17 cellular contexts compared by ENCODE assay signal in genomic region chr2:48209214-48209885, GRCh38.
A peak's percentile ranks its signal among the peaks of the same experiment; 100 is the strongest.
DNase-seq lines count a peak whose midpoint lies in the region; ATAC-seq, FAIRE-seq and TF ChIP-seq lines count a peak whose summit lies in the region.
"Had no signal": no experiment of that assay in that cellular context is flagged by ENCODE, and none has a peak within 500 bp of the region (broad histone marks: within the 10 kb centered on the region; RNA-seq: fewer than 3 reads in every experiment).

No MANE protein-coding gene starts in this region.

- no peak overlapping the region for H3K4me3 Mint-ChIP-seq in WTC11
- H3K4me3 Mint-ChIP-seq: stimulated activated naive CD8-positive, alpha-beta T cell treated with anti-CD3 and anti-CD28 coated beads, Interleukin-15, Interleukin-2, amounts not matched to agents 100 ng/mL and 50 ng/mL, for 24 hours had no signal

- peaks cover 41% of the 10 kb centered on the region for H3K4me1 Mint-ChIP-seq in WTC11

- H3K56ac ChIP-seq in H1 (replicated peaks; ENCODE audit: insufficient read length, low read depth, low read length) = no peak overlapping the region

- peak; percentile 27 for DNase-seq in Daoy (ENCODE audit: low read depth)
- DNase-seq in M059J (ENCODE audit: low read depth) = peak; percentile 36
- no peak for DNase-seq in H1 (ENCODE audit: low read depth in 1 of 2, low spot score in 2 of 2)
- DNase-seq in neuronal stem cell (ENCODE audit: low spot score) = no peak
- DNase-seq in WTC11 (ENCODE audit: low spot score) = no peak
- DNase-seq in activated CD8-positive, alpha-beta memory T cell treated with anti-CD3 and anti-CD28 coated beads, Interleukin-2, amount 50 U/mL, for 48 hours = no peak
- no peak for DNase-seq in Peyer's patch
- DNase-seq in NCI-H2196 (lab: John Stamatoyannopoulos, UW; ENCODE audit: unreplicated experiment) = no peak
- DNase-seq: activated effector memory CD4-positive, alpha-beta T cell treated with anti-CD3 and anti-CD28 coated beads, Interleukin-2, amount 50 U/mL, for 16 hours; cerebellar nuclear complex; left cardiac atrium; NCI-H510A treated with DMSO at 0.1 percent for 48 hours; nucleus accumbens; stimulated activated CD4-positive, alpha-beta T cell treated with anti-CD3 and anti-CD28 coated beads, Interleukin-2, amount 100 ng/mL, for 48 hours had no signal

- H3K4me1 ChIP-seq in H1 (replicated peaks in 1 of 4; ENCODE audit: control insufficient read depth in 3 of 4, insufficient read depth in 4 of 4, low read length in 3 of 4) = peaks cover 3 to 18% (median 11%) of the 10 kb centered on the region in 4 experiments; a peak in 5 of 7 replicates
- peaks cover 0 to 8% of the 10 kb centered on the region in 2 donors for H3K4me1 ChIP-seq in neuronal stem cell (ENCODE audit: control insufficient read depth in 2 of 2, insufficient read depth in 1 of 2, low read depth in 1 of 2, low read length in 2 of 2)
- no peaks in the 10 kb centered on the region for H3K4me1 ChIP-seq in Peyer's patch

- H2BK120ac ChIP-seq in H1 (replicated peaks; ENCODE audit: low read depth, low read length) (no peak overlapping the region), neuronal stem cell (ENCODE audit: low read depth, low read length) (no peak overlapping the region)

- H3K27me3 ChIP-seq in H1 (replicated peaks in 1 of 4; ENCODE audit: control insufficient read depth in 3 of 4, extremely low read depth in 1 of 4, insufficient read depth in 3 of 4, low read length in 3 of 4) = no peaks in the 10 kb centered on the region
- H3K27me3 ChIP-seq in neuronal stem cell (ENCODE audit: control insufficient read depth in 3 of 3, insufficient read depth in 3 of 3, low read depth in 1 of 3, low read length in 3 of 3) = peaks cover 0 to 2% (median 0%) of the 10 kb centered on the region in 3 experiments
- H3K27me3 ChIP-seq in Peyer's patch = no peaks in the 10 kb centered on the region
- H3K27me3 ChIP-seq: gastroesophageal sphincter had no signal

- no peak overlapping the region for H3K27ac Mint-ChIP-seq in WTC11
- H3K27ac Mint-ChIP-seq: stimulated activated naive CD8-positive, alpha-beta T cell treated with anti-CD3 and anti-CD28 coated beads, Interleukin-15, Interleukin-2, amounts not matched to agents 100 ng/mL and 50 ng/mL, for 24 hours had no signal

- CTCF ChIA-PET in H1 (lab: Charles Lee; ENCODE audit: partially characterized antibody) = interaction anchor here (1.0 to 1.2 kb wide), 3 partner anchors 11 to 351 kb away, joined by 3 to 5 read pairs (median 4); no protein-coding TSS in a partner anchor
- CTCF ChIA-PET in WTC11 (lab: Charles Lee) = no interaction called here

- no peak for ATAC-seq in WTC11
- ATAC-seq: activated CD4-positive, CD25-positive, alpha-beta regulatory T cell treated with anti-CD3 and anti-CD28 coated beads, Interleukin-2, amount 50 U/mL, for 24 hours; gastroesophageal sphincter had no signal

- H3K79me2 ChIP-seq in H1 (ENCODE audit: control insufficient read depth in 1 of 2, insufficient read depth in 2 of 2, low read length in 2 of 2) = no peaks in the 10 kb centered on the region

- peaks cover 2% of the 10 kb centered on the region for H3K23me2 ChIP-seq in H1 (ENCODE audit: low read depth, low read length)

- no peak overlapping the region for H3K4me3 ChIP-seq in H1 (ENCODE audit: extremely low read depth in 1 of 4, insufficient read depth in 2 of 4, low read depth in 3 of 4, low read length in 4 of 4)
- no peak overlapping the region for H3K4me3 ChIP-seq in neuronal stem cell (ENCODE audit: low read length in 2 of 2)
- H3K4me3 ChIP-seq in Peyer's patch = no peak overlapping the region
- H3K4me3 ChIP-seq: gastroesophageal sphincter had no signal

- peaks cover 8% of the 10 kb centered on the region for H3K9me3 Mint-ChIP-seq in WTC11
- H3K9me3 Mint-ChIP-seq: stimulated activated naive CD8-positive, alpha-beta T cell treated with anti-CD3 and anti-CD28 coated beads, Interleukin-15, Interleukin-2, amounts not matched to agents 100 ng/mL and 50 ng/mL, for 24 hours had no signal

- H2BK15ac ChIP-seq in H1 (ENCODE audit: low read length) (peak overlapping the region; percentile 33; the same call in 1 of the 2 replicates), neuronal stem cell (ENCODE audit: low read length) (no peak overlapping the region)

- H3K9ac ChIP-seq in H1 (replicated peaks in 1 of 4; ENCODE audit: extremely low read depth in 1 of 4, low read depth in 3 of 4, low read length in 3 of 4) (no peak overlapping the region), neuronal stem cell (ENCODE audit: low read depth, low read length, poor library complexity) (no peak overlapping the region)

- no peak for TF ChIP-seq RAD21 in H1 (IDR thresholded peaks at IDR 0.05 in 1 of 2, conservative IDR thresholded peaks at IDR 0.05 in 1 of 2; ENCODE audit: low read depth in 2 of 2, low read length in 2 of 2)

- FAIRE-seq in H1 (lab: Jason Lieb, UNC) = no peak

- H3K27me3 Mint-ChIP-seq in WTC11 (ENCODE audit: low read depth) = no peaks in the 10 kb centered on the region
- H3K27me3 Mint-ChIP-seq: stimulated activated naive CD8-positive, alpha-beta T cell treated with anti-CD3 and anti-CD28 coated beads, Interleukin-15, Interleukin-2, amounts not matched to agents 100 ng/mL and 50 ng/mL, for 24 hours had no signal

- H3K4ac ChIP-seq in H1 (replicated peaks; ENCODE audit: insufficient read length, low read depth, low read length) = no peak overlapping the region
- no peak overlapping the region for H3K4ac ChIP-seq in neuronal stem cell (ENCODE audit: low read length)

- H3K18ac ChIP-seq in H1 (ENCODE audit: extremely low read depth, low read length) = no peak overlapping the region
- H3K18ac ChIP-seq in neuronal stem cell (ENCODE audit: low read length) = no peak overlapping the region

- TF ChIP-seq CTCF in H1 (IDR thresholded peaks at IDR 0.05; ENCODE audit: control extremely low read depth in 1 of 3, insufficient read depth in 1 of 3, low read depth in 1 of 3, low read length in 3 of 3) = no peak
- TF ChIP-seq CTCF in WTC11 (IDR thresholded peaks at IDR 0.05) = no peak
- TF ChIP-seq CTCF in Peyer's patch (IDR thresholded peaks at IDR 0.05) = no peak

- H4K91ac ChIP-seq in H1 (replicated peaks; ENCODE audit: insufficient read length, low read length) (peak overlapping the region; percentile 52), neuronal stem cell (ENCODE audit: low read depth, low read length, poor library complexity) (no peak overlapping the region)

- no peak overlapping the region for H3K27ac ChIP-seq in H1 (ENCODE audit: low read depth, low read length)
- no peak overlapping the region for H3K27ac ChIP-seq in neuronal stem cell (replicated peaks; ENCODE audit: low read length)
- no peak overlapping the region for H3K27ac ChIP-seq in Peyer's patch
- H3K27ac ChIP-seq: gastroesophageal sphincter had no signal

- no peak overlapping the region for H2AFZ ChIP-seq in H1 (ENCODE audit: low read length)
- peak overlapping the region; percentile 75 for H2AFZ ChIP-seq in neuronal stem cell (ENCODE audit: low read length)

- H2BK12ac ChIP-seq in H1 (ENCODE audit: low read depth, low read length) = no peak overlapping the region
- H2BK12ac ChIP-seq in neuronal stem cell (ENCODE audit: low read length) = no peak overlapping the region

- H3K4me2 ChIP-seq in H1 (ENCODE audit: insufficient read depth in 1 of 2, low read depth in 2 of 2, low read length in 2 of 2) = no peak overlapping the region
- H3K4me2 ChIP-seq in neuronal stem cell (ENCODE audit: insufficient read depth, low read length, poor library complexity, severe bottlenecking) = no peak overlapping the region

- peak overlapping the region; percentile 66; the same call in 1 of the 2 replicates for H2BK20ac ChIP-seq in H1 (ENCODE audit: low read length)

- no peak for TF ChIP-seq POLR2A in H1 (IDR thresholded peaks at IDR 0.05; ENCODE audit: control extremely low read depth in 1 of 2, low read depth in 2 of 2, low read length in 2 of 2)
- no peak for TF ChIP-seq POLR2A in Peyer's patch (IDR thresholded peaks at IDR 0.05)

- H3K36me3 ChIP-seq in H1 (ENCODE audit: control insufficient read depth in 2 of 4, insufficient read depth in 4 of 4, low read length in 3 of 4) (no peaks in the 10 kb centered on the region), neuronal stem cell (replicated peaks in 1 of 2; ENCODE audit: control insufficient read depth in 2 of 2, insufficient read depth in 2 of 2, low read length in 2 of 2) (no peaks in the 10 kb centered on the region), Peyer's patch (no peaks in the 10 kb centered on the region)
- H3K36me3 ChIP-seq: gastroesophageal sphincter had no signal

- H3K9me3 ChIP-seq in H1 (ENCODE audit: insufficient read depth in 2 of 2, low read depth in 1 of 2, low read length in 1 of 2) = no peaks in the 10 kb centered on the region
- no peaks in the 10 kb centered on the region for H3K9me3 ChIP-seq in neuronal stem cell (replicated peaks in 1 of 2; ENCODE audit: control insufficient read depth in 2 of 2, insufficient read depth in 1 of 2, low read depth in 1 of 2, low read length in 2 of 2)
- H3K9me3 ChIP-seq in Peyer's patch = no peaks in the 10 kb centered on the region
- H3K9me3 ChIP-seq: gastroesophageal sphincter had no signal

- H4K8ac ChIP-seq in H1 (ENCODE audit: extremely low read depth, insufficient read depth, low read length) (no peak overlapping the region), neuronal stem cell (ENCODE audit: low read depth, low read length) (no peak overlapping the region)

- H4K5ac ChIP-seq in H1 (ENCODE audit: insufficient read length, low read depth, low read length) = no peak overlapping the region

- no peak overlapping the region for H2BK5ac ChIP-seq in H1 (ENCODE audit: low read depth, low read length)
- H2BK5ac ChIP-seq in neuronal stem cell (ENCODE audit: low read length) = no peak overlapping the region

- H3K23ac ChIP-seq in H1 (ENCODE audit: insufficient read length) (no peak overlapping the region), neuronal stem cell (ENCODE audit: low read depth, low read length, poor library complexity) (no peak overlapping the region)

- H3K14ac ChIP-seq in H1 (ENCODE audit: insufficient read length) (no peak overlapping the region), neuronal stem cell (ENCODE audit: low read length) (no peak overlapping the region)

- H4K20me1 ChIP-seq in H1 (replicated peaks in 1 of 2; ENCODE audit: control insufficient read depth in 1 of 2, insufficient read depth in 2 of 2, low read length in 2 of 2) = no peaks in the 10 kb centered on the region

- no peak for TF ChIP-seq EP300 in H1 (IDR thresholded peaks at IDR 0.05; ENCODE audit: borderline replicate concordance in 1 of 2, low read depth in 2 of 2, low read length in 2 of 2)

- H3K36me3 Mint-ChIP-seq in WTC11 = no peaks in the 10 kb centered on the region; the same call in 1 of the 2 replicates

- H3K79me1 ChIP-seq in H1 (ENCODE audit: low read depth, low read length) = no peaks in the 10 kb centered on the region
- no peaks in the 10 kb centered on the region for H3K79me1 ChIP-seq in neuronal stem cell (ENCODE audit: low read depth, low read length)

- no peak overlapping the region for H2AK5ac ChIP-seq in H1 (ENCODE audit: low read depth, low read length)
- H2AK5ac ChIP-seq in neuronal stem cell (ENCODE audit: low read depth, low read length) = no peak overlapping the region

- POLR2A ChIA-PET in H1 (lab: Charles Lee; ENCODE audit: partially characterized antibody) = no interaction called here
- POLR2A ChIA-PET in WTC11 (lab: Charles Lee) = interaction anchor here (0.5 kb wide), 1 partner anchor 13 kb away, joined by 4 read pairs; no protein-coding TSS in a partner anchor

TF ChIP-seq in WTC11, 78 proteins besides CTCF, POLR2A, EP300 and RAD21 (continues in another document):
- no peak for TF ChIP-seq JAZF1 (CRISPR knock-in tag; IDR thresholded peaks at IDR 0.05)

Comparison
In these comparisons a context has a peak if more than half of its experiments do, and no peak if none do; other contexts are left out.
1. DNase-seq: peak in Daoy (single experiment) and M059J (single experiment); none in H1 (0 of 2), neuronal stem cell (single experiment), WTC11 (single experiment), activated CD8-positive, alpha-beta memory T cell treated with anti-CD3 and anti-CD28 coated beads, Interleukin-2, amount 50 U/mL, for 48 hours (single experiment), Peyer's patch (0 of 3) and NCI-H2196 (single experiment).